18 cellular contexts compared by ENCODE assay signal in the genomic region with DNA sequence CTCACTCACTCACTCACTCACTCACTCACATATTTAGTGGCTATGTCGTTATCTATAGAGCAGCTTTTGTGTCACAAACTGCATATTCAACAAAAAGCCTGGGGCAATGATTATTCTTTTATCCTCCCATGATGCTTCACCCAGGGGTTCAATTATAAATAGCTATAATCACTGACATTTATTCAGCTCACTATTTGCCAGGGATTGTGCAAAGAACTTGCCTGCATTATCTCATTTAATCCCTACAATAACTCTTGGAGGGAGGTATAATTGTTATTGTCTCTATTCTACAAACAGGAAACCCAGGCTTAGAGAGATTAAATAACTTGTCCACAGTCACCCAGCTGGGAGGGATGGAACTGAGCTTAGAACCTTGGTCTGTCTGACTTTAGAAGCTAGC.
DNase-seq lines count a peak whose midpoint lies in the region; ATAC-seq and TF ChIP-seq lines count a peak whose summit lies in the region.
"Had no signal": no experiment of that assay in that cellular context is flagged by ENCODE, and none has a peak within 500 bp of the region (broad histone marks: within the 10 kb centered on the region; RNA-seq: fewer than 3 reads in every experiment).

No MANE protein-coding gene starts in this region.

- H3K27ac ChIP-seq in HEK293 (ENCODE audit: extremely low read depth, low read depth, low read length) = no peak overlapping the region
- H3K27ac ChIP-seq in parathyroid adenoma = peak overlapping the region; percentile 82
- H3K27ac ChIP-seq in CD4-positive, alpha-beta T cell (ENCODE audit: low read depth, low read length) = no peak overlapping the region
- H3K27ac ChIP-seq: C4-2B, HL-60 had no signal

- H3K27me3 ChIP-seq in parathyroid adenoma (ENCODE audit: control insufficient read depth, insufficient read depth, low read length) = no peaks in the 10 kb centered on the region
- no peaks in the 10 kb centered on the region for H3K27me3 ChIP-seq in CD4-positive, alpha-beta T cell (ENCODE audit: control insufficient read depth, insufficient read depth, low read length)

- peaks cover 1% of the 10 kb centered on the region for H3K27me3 Mint-ChIP-seq in CD4-positive, alpha-beta T cell

- H2AFZ ChIP-seq in parathyroid adenoma = no peak overlapping the region

- H3K79me2 ChIP-seq in parathyroid adenoma = no peaks in the 10 kb centered on the region

- H3K27ac Mint-ChIP-seq in CD4-positive, alpha-beta T cell = no peak overlapping the region
- H3K27ac Mint-ChIP-seq: H9 had no signal

- DNase-seq in COR-L47 (lab: John Stamatoyannopoulos, UW) (peak; percentile 73), NCI-H748 treated with DMSO at 0.1 percent for 48 hours (lab: John Stamatoyannopoulos, UW) (peak; percentile 77), NOMO-1 (lab: John Stamatoyannopoulos, UW; ENCODE audit: unreplicated experiment in 2 of 2) (no peak), T-helper 1 cell (no peak)
- DNase-seq in CD4-positive, alpha-beta T cell = no peak
- DNase-seq: AML-193; Calu3; CD4-positive, alpha-beta memory T cell; DMS 273 treated with DMSO at 0.1 percent for 48 hours; DMS53; DND-41; EL; H9 had no signal

- H3K9ac ChIP-seq in parathyroid adenoma = no peak overlapping the region

- intact Hi-C loops in CD4-positive, alpha-beta T cell (cut with DNase I, micrococcal nuclease) = no loop called here

- H3K9me3 ChIP-seq in HEK293 (ENCODE audit: control insufficient read depth, insufficient read depth, low read depth, low read length) (no peaks in the 10 kb centered on the region), parathyroid adenoma (ENCODE audit: control insufficient read depth, low read length) (no peaks in the 10 kb centered on the region)
- H3K9me3 ChIP-seq in CD4-positive, alpha-beta T cell (ENCODE audit: control insufficient read depth, low read length) = no peaks in the 10 kb centered on the region

- no peaks in the 10 kb centered on the region for H3K9me3 Mint-ChIP-seq in CD4-positive, alpha-beta T cell
- H3K9me3 Mint-ChIP-seq: H9 had no signal

- no peak for ATAC-seq in CD4-positive, alpha-beta T cell (ENCODE audit: poor library complexity)
- ATAC-seq: GM12878 had no signal

- no peak overlapping the region for H3K4me3 Mint-ChIP-seq in CD4-positive, alpha-beta T cell
- H3K4me3 Mint-ChIP-seq: CD4-positive, alpha-beta memory T cell; H9 had no signal

- no peak overlapping the region for H3K4me2 ChIP-seq in parathyroid adenoma (ENCODE audit: low read length)

- no peaks in the 10 kb centered on the region for H3K4me1 Mint-ChIP-seq in CD4-positive, alpha-beta T cell (ENCODE audit: low read depth)

- H3K4me3 ChIP-seq in HEK293 (ENCODE audit: low read depth, low read length) (no peak overlapping the region), parathyroid adenoma (ENCODE audit: low read depth, low read length) (no peak overlapping the region)
- H3K4me3 ChIP-seq: GM12878 had no signal

- POLR2A ChIA-PET in HEK293 (lab: Yijun Ruan, JAX) = interaction anchor here (0.9 kb wide), 1 partner anchor 298 kb away, joined by 7 read pairs; the partner anchor contains the start of gene MSX2
- POLR2A ChIA-PET in CD4-positive, alpha-beta T cell (lab: Charles Lee) = no interaction called here

- no peaks in the 10 kb centered on the region for H3K36me3 Mint-ChIP-seq in CD4-positive, alpha-beta T cell (ENCODE audit: low read depth)
- H3K36me3 Mint-ChIP-seq: CD4-positive, alpha-beta memory T cell had no signal

- H3K36me3 ChIP-seq in HEK293 (ENCODE audit: control insufficient read depth in 2 of 2, insufficient read depth in 1 of 2, low read length in 2 of 2) = no peaks in the 10 kb centered on the region
- H3K36me3 ChIP-seq in parathyroid adenoma (ENCODE audit: control insufficient read depth, insufficient read depth, low read length) = no peaks in the 10 kb centered on the region

- no peak for TF ChIP-seq CTCF in HEK293 (tag by site-specific recombination; IDR thresholded peaks at IDR 0.05)
- no peak for TF ChIP-seq CTCF in parathyroid adenoma (IDR thresholded peaks at IDR 0.05)
- TF ChIP-seq CTCF in CD4-positive, alpha-beta T cell (IDR thresholded peaks at IDR 0.05) = no peak

- H3K4me1 ChIP-seq in HEK293 (ENCODE audit: control insufficient read depth, insufficient read depth, low read length) (peaks cover 9% of the 10 kb centered on the region), parathyroid adenoma (peaks cover 59% of the 10 kb centered on the region)

- CTCF ChIA-PET in HEK293 (lab: Yijun Ruan, JAX) = interaction anchor here (0.6 to 1.6 kb wide), 6 partner anchors 84 to 386 kb away, joined by 3 to 4 read pairs (median 4); no protein-coding TSS in a partner anchor
- CTCF ChIA-PET in CD4-positive, alpha-beta T cell (lab: Charles Lee) = interaction anchor here (1.3 kb wide), 1 partner anchor 10 kb away, joined by 3 read pairs; no protein-coding TSS in a partner anchor

TF ChIP-seq in HEK293, 187 proteins besides CTCF, POLR2A, EP300 and RAD21:
- TF ChIP-seq PRDM2 (tag by site-specific recombination; IDR thresholded peaks at IDR 0.05; ENCODE audit: borderline replicate concordance) (no peak), ZNF664 (tag by site-specific recombination; IDR thresholded peaks at IDR 0.05) (peak; percentile 85; the same call in 1 of the 2 replicates)

Comparison
In these comparisons a context has a peak if more than half of its experiments do, and no peak if none do; other contexts are left out.
1. DNase-seq: peak in COR-L47 (single experiment) and NCI-H748 treated with DMSO at 0.1 percent for 48 hours (single experiment); none in NOMO-1 (0 of 2), T-helper 1 cell (0 of 5) and CD4-positive, alpha-beta T cell (0 of 10).